In the genomic region with DNA sequence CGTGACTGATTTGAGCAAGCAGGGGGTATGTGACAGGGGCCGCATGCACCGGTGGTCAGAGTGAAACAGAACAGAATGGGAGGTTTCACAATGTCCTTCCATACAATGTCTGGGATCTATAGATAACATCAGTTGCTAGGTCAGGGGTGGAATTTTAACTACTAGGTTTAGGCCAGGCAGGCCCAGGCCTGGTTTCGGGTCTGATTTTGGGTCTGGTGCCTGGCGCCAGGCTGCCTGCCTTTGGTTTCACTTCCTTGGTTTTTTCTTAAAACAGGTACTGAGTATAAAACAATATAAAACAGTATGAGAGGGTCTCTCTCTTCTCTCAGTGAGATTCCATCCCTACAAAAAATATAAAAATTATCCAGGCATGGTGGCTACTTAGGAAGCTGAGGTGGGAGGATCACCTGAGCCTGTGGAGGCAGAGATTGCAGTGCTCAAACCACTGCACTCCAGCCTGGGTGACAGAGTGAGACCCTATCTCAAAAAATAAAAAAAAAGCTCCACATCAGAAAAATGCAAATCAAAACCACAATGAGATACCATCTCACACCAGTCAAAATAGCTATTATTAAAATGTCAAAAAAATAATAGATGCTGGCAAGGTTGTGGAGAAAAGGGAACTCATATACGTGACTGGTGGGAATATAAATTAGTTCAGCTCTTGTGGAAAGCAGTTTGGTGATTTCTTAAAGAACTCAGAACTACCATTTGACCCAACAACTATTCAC, we compare ENCODE assay signal across 10 cellular contexts. TPM values are rescaled to one million over a fixed set of nuclear protein-coding genes. Genes with fewer than 3 reads are reported as not detected.
A peak's percentile ranks its signal among the peaks of the same experiment; 100 is the strongest.
DNase-seq lines count a peak whose midpoint lies in the region; ATAC-seq, FAIRE-seq and TF ChIP-seq lines count a peak whose summit lies in the region.
"Not testable (repeated sequence)": the region's sequence is repeated elsewhere in the genome, so short reads cannot be mapped to it uniquely, and the experiment has no call there.
"Had no signal": no experiment of that assay in that cellular context is flagged by ENCODE, and none has a peak within 500 bp of the region (broad histone marks: within the 10 kb centered on the region; RNA-seq: fewer than 3 reads in every experiment).

No MANE protein-coding gene starts in this region.

- peak; percentile 21 for DNase-seq in NOMO-1 treated with dmso at 0.1 percent for 144 hours (lab: John Stamatoyannopoulos, UW; ENCODE audit: unreplicated experiment)
- DNase-seq in GM12878 (ENCODE audit: low read depth, low spot score) = not testable (repeated sequence)

- H2AFZ ChIP-seq in GM12878 (ENCODE audit: control insufficient read depth, low read depth, low read length) = not testable (repeated sequence)

- not testable (repeated sequence) for TF ChIP-seq CTCF in GM12878 (IDR thresholded peaks at IDR 0.05 in 2 of 3, conservative IDR thresholded peaks at IDR 0.05 in 1 of 3; ENCODE audit: control insufficient read depth in 2 of 3, extremely low read depth in 1 of 3, insufficient read depth in 1 of 3, low read depth in 3 of 3, low read length in 3 of 3)

- 0 out of 2 replicates have a peak overlapping the region, but pooled peaks have one; percentile 24 for H3K27ac ChIP-seq in GM12878 (ENCODE audit: control insufficient read depth, insufficient read depth)

- WGBS in GM12878 (ENCODE audit: insufficient coverage, insufficient replicate concordance, low lambda C conversion rate, missing lambda C conversion rate) = 23% methylated on average over 6 of the region's 6 CpGs

- FAIRE-seq in GM12878 (lab: Jason Lieb, UNC) = peak; percentile 44

- TF ChIP-seq POLR2A in GM12878 (IDR thresholded peaks at IDR 0.05; ENCODE audit: low read depth, low read length) = not testable (repeated sequence)

- H3K4me3 ChIP-seq in GM12878 = not testable (repeated sequence)

- intact Hi-C loops in GM12878 (cut with micrococcal nuclease; ENCODE audit: unreplicated experiment) = loop anchor here (5.0 kb wide), 1 partner anchor 34 kb away; no protein-coding TSS in a partner anchor

- not testable (repeated sequence) for TF ChIP-seq RAD21 in GM12878 (IDR thresholded peaks at IDR 0.05; ENCODE audit: insufficient read depth, low read depth, low read length)

- not testable (repeated sequence) for H3K9me3 ChIP-seq in GM12878 (replicated peaks; ENCODE audit: control insufficient read depth, insufficient read depth, low read length)

- SMC1A ChIA-PET in GM12878 (lab: Charles Lee; ENCODE audit: uncharacterized antibody, unreplicated experiment) = interaction anchor here (0.7 to 2.7 kb wide), 14 partner anchors 8 to 301 kb away, joined by 3 to 13 read pairs (median 4); no protein-coding TSS in a partner anchor

- CTCF ChIA-PET in GM12878 (lab: Yijun Ruan, JAX) = interaction anchor here (0.6 to 5.9 kb wide), 5 partner anchors 9 to 631 kb away, joined by 3 to 49 read pairs (median 4); no protein-coding TSS in a partner anchor

- H3K9ac ChIP-seq in GM12878 (ENCODE audit: control insufficient read depth, insufficient read depth, low read length) = not testable (repeated sequence)

- not testable (repeated sequence) for H3K27me3 ChIP-seq in GM12878 (replicated peaks in 1 of 2; ENCODE audit: control insufficient read depth in 2 of 2, insufficient read depth in 2 of 2, low read length in 1 of 2)

- not testable (repeated sequence) for TF ChIP-seq EP300 in GM12878 (IDR thresholded peaks at IDR 0.05; ENCODE audit: borderline replicate concordance in 1 of 2, control insufficient read depth in 1 of 2, low read depth in 2 of 2, low read length in 2 of 2)

- in situ Hi-C loops in GM12878 (cut with MboI) = loop anchor here (5.0 kb wide), 1 partner anchor 89 kb away; no protein-coding TSS in a partner anchor

- not testable (repeated sequence) for H3K4me2 ChIP-seq in GM12878 (ENCODE audit: control insufficient read depth, insufficient read depth)

- H3K36me3 ChIP-seq in GM12878 (ENCODE audit: control insufficient read depth in 2 of 2, insufficient read depth in 2 of 2, low read length in 1 of 2) = not testable (repeated sequence)

- RAD21 ChIA-PET in GM12878 (lab: Charles Lee; ENCODE audit: unreplicated experiment) = interaction anchor here (0.8 to 1.5 kb wide), 3 partner anchors 10 to 86 kb away, joined by 3 to 6 read pairs (median 5); no protein-coding TSS in a partner anchor

- H3K4me1 ChIP-seq in GM12878 (ENCODE audit: control insufficient read depth, insufficient read depth, low read length) = not testable (repeated sequence)

- peak; percentile 76 for ATAC-seq in GM18502 (IDR thresholded peaks at IDR 0.05; ENCODE audit: poor library complexity, unreplicated experiment)
- ATAC-seq in GM18909 (IDR thresholded peaks at IDR 0.05; ENCODE audit: poor library complexity, unreplicated experiment) = peak; percentile 52
- peak; percentile 61 for ATAC-seq in HG02642 (IDR thresholded peaks at IDR 0.05; ENCODE audit: poor library complexity, unreplicated experiment)
- ATAC-seq in HG03159 (IDR thresholded peaks at IDR 0.05; ENCODE audit: unreplicated experiment) = peak; percentile 60
- peak; percentile 64 for ATAC-seq in HG03571 (IDR thresholded peaks at IDR 0.05; ENCODE audit: unreplicated experiment)
- peak; percentile 71 for ATAC-seq in GM12878

- not testable (repeated sequence) for BruUV-seq in GM12878 (replicated peaks; lab: Mats Ljungman, UMichigan)

- not testable (repeated sequence) for H3K79me2 ChIP-seq in GM12878 (ENCODE audit: control insufficient read depth, insufficient read depth, low read length)

- H4K20me1 ChIP-seq in GM12878 (ENCODE audit: control insufficient read depth, insufficient read depth) = not testable (repeated sequence)

- POLR2A ChIA-PET in GM12878 (lab: Charles Lee) = interaction anchor here (1.0 to 1.2 kb wide), 2 partner anchors 10 to 86 kb away, joined by 3 to 4 read pairs; no protein-coding TSS in a partner anchor

TF ChIP-seq in GM12878, 131 proteins besides CTCF, POLR2A, EP300 and RAD21:
- peak; percentile 67 for TF ChIP-seq SPI1 (IDR thresholded peaks at IDR 0.05; ENCODE audit: borderline replicate concordance, insufficient read depth, low read depth, low read length)
- TF ChIP-seq EED (IDR thresholded peaks at IDR 0.05; ENCODE audit: low read depth) = peak; percentile 69
TF ChIP-seq in GM12878: peak in this region for 2; not testable (repeated sequence) for 129.

RNA-seq across cellular contexts. Expression of a gene that starts 18.6 kb away (rescaled TPM):
- not detected in 2 replicates for total RNA-seq in GM12878 (2013; cell fraction: nucleolus; rRNA removed)
- total RNA-seq in GM12878 (2014; rRNA removed) (not detected in 2 replicates), GM12878 (2014; rRNA removed; fragmentation: Illumina TruSeq; extraction: Trizol) (not detected in 2 replicates), GM12878 (2021) (not detected in 2 replicates)
- not detected for polyA plus RNA-seq in GM12878 (2011; ENCODE audit: low read depth)
- polyA plus RNA-seq in GM12878 (2011; rRNA removed) (not detected in 2 replicates), GM12878 (2014; fragmentation: Illumina TruSeq; extraction: Trizol) (not detected in 2 replicates), GM12878 (2014; fragmentation: Nextera tagmentation; extraction: Ambion mirVana) (under 1 TPM; 0.02 to 0.08 TPM), GM12878 (2014; rRNA removed) (0.01 TPM in 1 of 2 replicates, not detected in the other), GM12878 (2016; fragmentation: Nextera tagmentation; extraction: Ambion mirVana) (not detected)
- not detected in 2 replicates for polyA plus RNA-seq in GM12878 (2011; cell fraction: cytosol; rRNA removed)
- polyA plus RNA-seq in GM12878 (2011; cell fraction: nucleus; rRNA removed) = not detected in 2 replicates
- polyA plus RNA-seq in GM12878 (2012) = not detected in 2 replicates
- polyA minus RNA-seq in GM12878 (2011; rRNA and poly(A)+ RNA removed) = not detected in 2 replicates
- not detected in 2 replicates for polyA minus RNA-seq in GM12878 (2011; cell fraction: cytosol; rRNA and poly(A)+ RNA removed)
- polyA minus RNA-seq in GM12878 (2011; cell fraction: nucleus; rRNA and poly(A)+ RNA removed) = not detected in 2 replicates
- total RNA-seq: HepG2, SJSA1 had no signal
- polyA plus RNA-seq: HepG2 had no signal

RNA-seq across cellular contexts. Expression of a gene that starts 59.7 kb away (rescaled TPM):
- total RNA-seq in GM12878 (2013; cell fraction: nucleolus; rRNA removed) = not detected in 2 replicates
- not detected in 2 replicates for total RNA-seq in GM12878 (2014; rRNA removed)
- not detected in 2 replicates for total RNA-seq in GM12878 (2014; rRNA removed; fragmentation: Illumina TruSeq; extraction: Trizol)
- total RNA-seq in GM12878 (2021) = not detected in 2 replicates
- not detected for polyA plus RNA-seq in GM12878 (2011; ENCODE audit: low read depth)
- not detected in 2 replicates for polyA plus RNA-seq in GM12878 (2011; rRNA removed)
- not detected in 2 replicates for polyA plus RNA-seq in GM12878 (2011; cell fraction: cytosol; rRNA removed)
- polyA plus RNA-seq in GM12878 (2011; cell fraction: nucleus; rRNA removed) = not detected in 2 replicates
- polyA plus RNA-seq in GM12878 (2012) = not detected in 2 replicates
- polyA plus RNA-seq in GM12878 (2014; fragmentation: Illumina TruSeq; extraction: Trizol) = not detected in 2 replicates
- not detected for polyA plus RNA-seq in GM12878 (2014; fragmentation: Nextera tagmentation; extraction: Ambion mirVana)
- polyA plus RNA-seq in GM12878 (2014; rRNA removed) = not detected in 2 replicates
- not detected for polyA plus RNA-seq in GM12878 (2016; fragmentation: Nextera tagmentation; extraction: Ambion mirVana)
- polyA minus RNA-seq in GM12878 (2011; rRNA and poly(A)+ RNA removed) = not detected in 2 replicates
- not detected in 2 replicates for polyA minus RNA-seq in GM12878 (2011; cell fraction: cytosol; rRNA and poly(A)+ RNA removed)
- not detected in 2 replicates for polyA minus RNA-seq in GM12878 (2011; cell fraction: nucleus; rRNA and poly(A)+ RNA removed)
- total RNA-seq: HepG2, SJSA1, T-helper 17 cell had no signal
- polyA plus RNA-seq: HepG2 had no signal
